ENCODE assay signal across 28 cellular contexts in the genomic region with DNA sequence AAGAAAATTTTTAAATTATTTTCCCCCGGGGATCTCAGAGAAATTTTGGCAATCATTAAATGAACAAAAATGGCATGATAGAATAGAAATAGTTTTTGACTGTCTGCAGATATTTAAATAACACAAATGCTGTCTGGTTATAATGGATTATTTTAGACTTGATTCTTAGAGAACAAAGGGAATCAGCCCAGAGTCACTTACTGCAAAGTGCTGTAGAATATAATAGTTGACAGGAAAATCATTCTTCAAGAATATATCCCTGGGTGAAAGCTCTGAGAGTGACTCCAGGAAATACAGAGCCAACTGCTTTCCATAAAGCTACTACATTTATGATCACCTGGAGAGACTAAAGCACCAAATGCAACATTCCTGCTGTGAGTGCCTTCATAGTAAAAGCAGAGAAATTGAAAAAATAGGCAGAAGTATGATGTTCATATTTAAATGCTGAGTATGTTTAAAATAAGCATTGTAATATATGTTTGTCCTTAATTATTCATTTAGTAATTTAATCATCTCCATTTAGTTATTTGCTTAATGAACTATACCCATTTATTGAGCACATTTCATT.
"Had no signal": no experiment of that assay in that cellular context is flagged by ENCODE, and none has a peak within 500 bp of the region (broad histone marks: within the 10 kb centered on the region; RNA-seq: fewer than 3 reads in every experiment).

No MANE protein-coding gene starts in this region.

- DNase-seq: dermis blood vessel endothelial cell; effector memory CD8-positive, alpha-beta T cell; erythroblast; esophagus squamous epithelium; foreskin melanocyte; glutamatergic neuron; heart right ventricle; hippocampal formation; left cardiac atrium; left lung; mesenchymal stem cell; mucosa of descending colon; naive B cell; stimulated activated CD4-positive, alpha-beta T cell treated with anti-CD3 and anti-CD28 coated beads, Interleukin-12 subunit alpha, Interleukin-12 subunit beta, amount 100 ng/mL, for 4 hours; stimulated activated CD4-positive, alpha-beta T cell treated with anti-CD3 and anti-CD28 coated beads, Interleukin-1b, Interleukin-23, amount 100 ng/mL, for 48 hours; stimulated activated CD4-positive, alpha-beta T cell treated with anti-CD3 and anti-CD28 coated beads, Interleukin-4, amount 100 ng/mL, for 1 hour; stimulated activated CD8-positive, alpha-beta memory T cell treated with anti-CD3 and anti-CD28 coated beads, Interleukin-4, amount 100 ng/mL, for 48 hours; stimulated activated naive CD4-positive, alpha-beta T cell; stimulated activated naive CD8-positive, alpha-beta T cell treated with anti-CD3 and anti-CD28 coated beads, Interleukin-15, amount 100 ng/mL, for 72 hours; transverse colon; upper lobe of right lung; uterus had no signal

- H3K36me3 ChIP-seq: esophagus squamous epithelium, heart right ventricle, left lung, neural progenitor cell, suprapubic skin, transverse colon, upper lobe of right lung, uterus had no signal

- H3K4me3 ChIP-seq: esophagus squamous epithelium, heart right ventricle, left lung, mucosa of descending colon, neural progenitor cell, smooth muscle cell, suprapubic skin, transverse colon, upper lobe of right lung, uterus had no signal

- H3K79me2 ChIP-seq: parathyroid adenoma had no signal

- H3K4me2 ChIP-seq: neural progenitor cell, smooth muscle cell had no signal

- H3K9me3 ChIP-seq: esophagus squamous epithelium, upper lobe of right lung, uterus had no signal

- H3K27me3 ChIP-seq: esophagus squamous epithelium, heart right ventricle, left lung, neural progenitor cell, suprapubic skin, transverse colon, upper lobe of right lung, uterus had no signal

- H3K9ac ChIP-seq: neural progenitor cell, parathyroid adenoma had no signal

- H2AFZ ChIP-seq: neural progenitor cell, parathyroid adenoma had no signal

- ATAC-seq: effector memory CD8-positive, alpha-beta T cell; heart right ventricle; left cardiac atrium; left lung; mucosa of descending colon; natural killer cell treated with Interleukin-12 subunit alpha and Interleukin-12 subunit beta and Interleukin-15 and Interleukin-18, amount 100 ng/mL, for 72 hours; sciatic nerve; stimulated activated naive CD8-positive, alpha-beta T cell treated with anti-CD3 and anti-CD28 coated beads, Interleukin-15, amount 100 ng/mL, for 72 hours; upper lobe of right lung had no signal

- H3K27ac ChIP-seq: esophagus squamous epithelium, heart right ventricle, left lung, neural progenitor cell, parathyroid adenoma, suprapubic skin, transverse colon, upper lobe of right lung, uterus had no signal

- H3K4me1 ChIP-seq: esophagus squamous epithelium, heart right ventricle, left lung, neural progenitor cell, parathyroid adenoma, suprapubic skin, transverse colon, upper lobe of right lung, uterus had no signal
